Comparison of ENCODE assay signal across 16 cellular contexts in the genomic region with DNA sequence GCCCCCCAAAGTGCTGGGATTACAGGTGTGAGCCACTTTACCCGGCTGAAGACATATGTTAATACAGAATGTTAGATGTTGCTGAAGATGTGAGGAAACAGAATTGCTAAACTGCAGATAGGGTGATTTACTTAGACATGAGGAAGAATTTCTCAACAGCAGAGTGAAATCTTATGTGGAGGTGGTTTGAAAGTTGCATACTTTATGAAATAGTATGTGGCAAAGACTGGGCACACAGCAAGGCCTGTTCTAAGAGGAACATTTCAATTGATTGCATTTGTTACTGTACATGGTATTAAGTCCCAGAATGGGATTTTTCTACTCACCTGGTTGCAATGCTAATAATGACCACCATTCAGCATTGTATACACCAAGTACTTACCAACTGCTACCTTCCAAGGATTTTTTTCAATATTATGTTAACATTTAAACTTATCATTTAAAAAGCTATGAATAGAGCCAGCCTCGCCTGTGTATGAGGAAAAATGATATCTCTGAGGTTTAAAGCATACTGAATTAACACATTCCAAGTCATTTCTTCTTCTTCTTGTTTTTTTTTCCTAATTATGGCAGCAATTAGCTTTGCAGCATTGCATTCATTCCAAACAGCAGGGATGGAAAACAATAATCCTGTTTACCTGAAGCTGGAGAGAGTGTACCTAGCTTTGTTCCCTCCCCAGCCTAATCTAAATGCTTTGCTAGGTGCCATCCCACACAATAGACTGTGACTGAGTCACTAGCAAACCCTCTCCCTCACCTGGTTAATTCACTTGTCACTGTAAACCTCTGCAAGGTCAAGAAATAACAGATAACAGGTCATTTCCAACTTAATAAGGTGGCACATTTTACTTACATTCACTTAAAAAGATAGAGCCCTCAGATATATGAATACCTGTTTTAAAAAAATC. TPM values are rescaled to one million over a fixed set of nuclear protein-coding genes. Genes with fewer than 3 reads are reported as not detected.
DNase-seq lines count a peak whose midpoint lies in the region; ATAC-seq lines count a peak whose summit lies in the region.
"Had no signal": no experiment of that assay in that cellular context is flagged by ENCODE, and none has a peak within 500 bp of the region (broad histone marks: within the 10 kb centered on the region; RNA-seq: fewer than 3 reads in every experiment).

No MANE protein-coding gene starts in this region.

- peak; percentile 56 for DNase-seq in COR-L47 (lab: John Stamatoyannopoulos, UW)
- DNase-seq in HT-29 (ENCODE audit: low spot score), result peak; percentile 49
- peak; percentile 9 for DNase-seq in NOMO-1 treated with dmso at 0.1 percent for 144 hours (lab: John Stamatoyannopoulos, UW; ENCODE audit: unreplicated experiment)
- peak; percentile 13 for DNase-seq in iPS-NIHi11 (ENCODE audit: low spot score)
- no peak for DNase-seq in KG1 (lab: John Stamatoyannopoulos, UW)
- DNase-seq in NCI-H1694 treated with DMSO at 0.1 percent for 48 hours (lab: John Stamatoyannopoulos, UW), result no peak
- DNase-seq in activated CD8-positive, alpha-beta memory T cell treated with anti-CD3 and anti-CD28 coated beads, Interleukin-2, amount 10 ng/mL, durations not matched to agents 7 days and 5 days, result no peak
- DNase-seq in central memory CD4-positive, alpha-beta T cell, result no peak
- DNase-seq: activated CD4-positive, alpha-beta T cell treated with anti-CD3 and anti-CD28 coated beads for 36 hours; activated naive CD4-positive, alpha-beta T cell treated with Interleukin-2 at 50 U/mL for 16 hours; GDM1; NCI-H2171 treated with DMSO at 0.1 percent for 48 hours; ovary; SJCRH30; stimulated activated CD4-positive, alpha-beta T cell treated with anti-CD3 and anti-CD28 coated beads, Interleukin-4, amount 100 ng/mL, for 1 hour; T1000 had no signal

- ATAC-seq in activated CD8-positive, alpha-beta memory T cell treated with anti-CD3 and anti-CD28 coated beads, Interleukin-2, amount 10 ng/mL, durations not matched to agents 7 days and 5 days, result no peak
- ATAC-seq: activated CD4-positive, alpha-beta T cell treated with anti-CD3 and anti-CD28 coated beads for 36 hours had no signal

- no peaks in the 10 kb centered on the region for H3K9me3 Mint-ChIP-seq in activated CD8-positive, alpha-beta memory T cell treated with anti-CD3 and anti-CD28 coated beads, Interleukin-2, amount 10 ng/mL, durations not matched to agents 7 days and 5 days (ENCODE audit: low read depth)

- H3K27ac Mint-ChIP-seq in activated CD8-positive, alpha-beta memory T cell treated with anti-CD3 and anti-CD28 coated beads, Interleukin-2, amount 10 ng/mL, durations not matched to agents 7 days and 5 days, result no peak overlapping the region
- H3K27ac Mint-ChIP-seq: activated CD4-positive, alpha-beta T cell treated with anti-CD3 and anti-CD28 coated beads for 36 hours had no signal

- no peaks in the 10 kb centered on the region for H3K4me1 Mint-ChIP-seq in activated CD8-positive, alpha-beta memory T cell treated with anti-CD3 and anti-CD28 coated beads, Interleukin-2, amount 10 ng/mL, durations not matched to agents 7 days and 5 days
- H3K4me1 Mint-ChIP-seq: activated CD4-positive, alpha-beta T cell treated with anti-CD3 and anti-CD28 coated beads for 36 hours had no signal

- H3K36me3 Mint-ChIP-seq in activated CD8-positive, alpha-beta memory T cell treated with anti-CD3 and anti-CD28 coated beads, Interleukin-2, amount 10 ng/mL, durations not matched to agents 7 days and 5 days, result no peaks in the 10 kb centered on the region

- no peaks in the 10 kb centered on the region for H3K27me3 Mint-ChIP-seq in activated CD8-positive, alpha-beta memory T cell treated with anti-CD3 and anti-CD28 coated beads, Interleukin-2, amount 10 ng/mL, durations not matched to agents 7 days and 5 days
- H3K27me3 Mint-ChIP-seq: activated CD4-positive, alpha-beta T cell treated with anti-CD3 and anti-CD28 coated beads for 36 hours had no signal

- H3K4me3 Mint-ChIP-seq in activated CD8-positive, alpha-beta memory T cell treated with anti-CD3 and anti-CD28 coated beads, Interleukin-2, amount 10 ng/mL, durations not matched to agents 7 days and 5 days, result no peak overlapping the region
- H3K4me3 Mint-ChIP-seq: activated CD4-positive, alpha-beta T cell treated with anti-CD3 and anti-CD28 coated beads for 36 hours had no signal

- CTCF ChIA-PET in activated CD8-positive, alpha-beta memory T cell treated with anti-CD3 and anti-CD28 coated beads, Interleukin-2, amount 10 ng/mL, durations not matched to agents 7 days and 5 days (lab: Charles Lee), result no interaction called here

RNA-seq across cellular contexts. Expression of gene KLF5, which starts 19.4 kb away (rescaled TPM):
- total RNA-seq in HT-29 (2014; rRNA removed; shearing (Covaris generic)), result 129 and 135 TPM in 2 replicates
- total RNA-seq in activated CD8-positive, alpha-beta memory T cell treated with anti-CD3 and anti-CD28 coated beads, Interleukin-2, amount 10 ng/mL, durations not matched to agents 7 days and 5 days, result 1 to 10 TPM; 1.6 to 2.3 TPM

Comparison
In these comparisons a context has a peak if more than half of its experiments do, and no peak if none do; other contexts are left out.
1. DNase-seq: peak in COR-L47 (single experiment), HT-29 (single experiment), NOMO-1 treated with dmso at 0.1 percent for 144 hours (single experiment) and iPS-NIHi11 (single experiment); none in KG1 (single experiment), NCI-H1694 treated with DMSO at 0.1 percent for 48 hours (single experiment), activated CD8-positive, alpha-beta memory T cell treated with anti-CD3 and anti-CD28 coated beads, Interleukin-2, amount 10 ng/mL, durations not matched to agents 7 days and 5 days (single experiment) and central memory CD4-positive, alpha-beta T cell (single experiment).
2. RNA of gene KLF5, which starts 19.4 kb away (total RNA-seq): 129 to 135 TPM in HT-29; 1.6 to 2.3 TPM in activated CD8-positive, alpha-beta memory T cell treated with anti-CD3 and anti-CD28 coated beads, Interleukin-2, amount 10 ng/mL, durations not matched to agents 7 days and 5 days; every median in the first group is over 10 times any median in the second.